ENCODE assay signal across 27 cellular contexts in the genomic region with DNA sequence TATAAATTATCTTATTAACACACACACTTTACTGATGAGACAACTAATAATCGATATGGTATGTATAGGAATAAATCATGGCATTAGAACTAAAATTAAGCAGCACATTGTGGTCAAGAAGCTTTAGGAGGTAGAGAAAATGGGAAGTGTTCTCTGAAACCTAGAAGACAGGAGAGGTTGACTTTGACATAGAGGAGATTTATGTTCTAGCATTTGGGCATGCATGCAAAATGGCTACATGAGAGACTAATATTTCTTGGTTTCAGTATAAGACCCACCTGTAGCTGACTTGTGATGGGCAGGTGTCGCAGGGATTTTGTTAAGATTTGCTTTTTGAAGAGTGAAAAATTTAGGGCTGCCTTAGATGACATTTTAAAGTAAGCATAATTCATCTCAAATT.
"Had no signal": no experiment of that assay in that cellular context is flagged by ENCODE, and none has a peak within 500 bp of the region (broad histone marks: within the 10 kb centered on the region; RNA-seq: fewer than 3 reads in every experiment).

No MANE protein-coding gene starts in this region.

- H3K4me1 ChIP-seq: stomach, suprapubic skin, testis, thyroid gland, tibial artery, tibial nerve, transverse colon, upper lobe of left lung, upper lobe of right lung, uterus, vagina had no signal

- H3K4me3 ChIP-seq: stomach, suprapubic skin, testis, thoracic aorta, thyroid gland, tibial artery, tibial nerve, transverse colon, upper lobe of left lung, upper lobe of right lung, uterus, vagina had no signal

- H3K9me3 ChIP-seq: stomach, suprapubic skin, testis, thoracic aorta, thyroid gland, tibial artery, tibial nerve, transverse colon, upper lobe of left lung, upper lobe of right lung, uterus, vagina had no signal

- DNase-seq: stimulated activated CD4-positive, alpha-beta T cell treated with anti-CD3 and anti-CD28 coated beads, Interleukin-2, amount 100 ng/mL, for 48 hours; stimulated activated CD4-positive, alpha-beta T cell treated with anti-CD3 and anti-CD28 coated beads, Interleukin-4, amount 100 ng/mL, for 1 hour; stimulated activated CD4-positive, alpha-beta T cell treated with anti-CD3 and anti-CD28 coated beads, Interleukin-4, amount 100 ng/mL, for 24 hours; stimulated activated CD4-positive, alpha-beta T cell treated with anti-CD3 and anti-CD28 coated beads, Interleukin-4, amount 100 ng/mL, for 4 hours; stimulated activated CD8-positive, alpha-beta memory T cell treated with anti-CD3 and anti-CD28 coated beads, Interleukin-4, amount 100 ng/mL, for 48 hours; stimulated activated naive B cell treated with anti-CD40 and anti-IgM and Interleukin-4, amounts not matched to agents 10 μg/mL and 1 μg/mL and 100 μg/mL, for 72 hours; stimulated activated naive CD4-positive, alpha-beta T cell; stimulated activated naive CD4-positive, alpha-beta T cell treated with Interleukin-2 at 50 U/mL for 16 hours; stimulated activated naive CD8-positive, alpha-beta T cell treated with anti-CD3 and anti-CD28 coated beads, Interleukin-15, amount 100 ng/mL, for 72 hours; stimulated activated naive CD8-positive, alpha-beta T cell treated with anti-CD3 and anti-CD28 coated beads, Interleukin-15, Interleukin-2, amounts not matched to agents 100 U/mL and 50 U/mL, for 24 hours; stomach; substantia nigra; testis; thyroid gland; tibial artery; transverse colon; trophoblast cell; upper lobe of left lung; upper lobe of right lung; uterus had no signal

- H3K27me3 ChIP-seq: stomach, suprapubic skin, testis, thyroid gland, tibial artery, tibial nerve, transverse colon, upper lobe of left lung, upper lobe of right lung, uterus, vagina had no signal

- ATAC-seq: stimulated activated effector memory CD8-positive, alpha-beta T cell treated with anti-CD3 and anti-CD28 coated beads, Interleukin-12 subunit alpha, Interleukin-12 subunit beta, amount 100 ng/mL, for 72 hours; stimulated activated memory B cell treated with anti-CD40 and anti-IgM and Interleukin-4, amounts not matched to agents 10 μg/mL and 1 μg/mL and 100 μg/mL, for 72 hours; stimulated activated naive B cell treated with anti-CD40 and anti-IgM and Interleukin-4, amounts not matched to agents 10 μg/mL and 1 μg/mL and 100 μg/mL, for 72 hours; stimulated activated naive CD8-positive, alpha-beta T cell treated with anti-CD3 and anti-CD28 coated beads, Interleukin-15, amount 100 ng/mL, for 72 hours; stimulated activated naive CD8-positive, alpha-beta T cell treated with anti-CD3 and anti-CD28 coated beads, Interleukin-15, Interleukin-2, amounts not matched to agents 100 U/mL and 50 U/mL, for 24 hours; upper lobe of right lung had no signal

- FAIRE-seq: urothelium cell line had no signal

- H3K27ac ChIP-seq: stomach, suprapubic skin, testis, thoracic aorta, thyroid gland, tibial artery, tibial nerve, transverse colon, upper lobe of left lung, upper lobe of right lung, uterus, vagina had no signal

- H3K36me3 ChIP-seq: stomach, suprapubic skin, thoracic aorta, thyroid gland, tibial artery, tibial nerve, transverse colon, upper lobe of left lung, upper lobe of right lung, uterus, vagina had no signal
